In the genomic region with DNA sequence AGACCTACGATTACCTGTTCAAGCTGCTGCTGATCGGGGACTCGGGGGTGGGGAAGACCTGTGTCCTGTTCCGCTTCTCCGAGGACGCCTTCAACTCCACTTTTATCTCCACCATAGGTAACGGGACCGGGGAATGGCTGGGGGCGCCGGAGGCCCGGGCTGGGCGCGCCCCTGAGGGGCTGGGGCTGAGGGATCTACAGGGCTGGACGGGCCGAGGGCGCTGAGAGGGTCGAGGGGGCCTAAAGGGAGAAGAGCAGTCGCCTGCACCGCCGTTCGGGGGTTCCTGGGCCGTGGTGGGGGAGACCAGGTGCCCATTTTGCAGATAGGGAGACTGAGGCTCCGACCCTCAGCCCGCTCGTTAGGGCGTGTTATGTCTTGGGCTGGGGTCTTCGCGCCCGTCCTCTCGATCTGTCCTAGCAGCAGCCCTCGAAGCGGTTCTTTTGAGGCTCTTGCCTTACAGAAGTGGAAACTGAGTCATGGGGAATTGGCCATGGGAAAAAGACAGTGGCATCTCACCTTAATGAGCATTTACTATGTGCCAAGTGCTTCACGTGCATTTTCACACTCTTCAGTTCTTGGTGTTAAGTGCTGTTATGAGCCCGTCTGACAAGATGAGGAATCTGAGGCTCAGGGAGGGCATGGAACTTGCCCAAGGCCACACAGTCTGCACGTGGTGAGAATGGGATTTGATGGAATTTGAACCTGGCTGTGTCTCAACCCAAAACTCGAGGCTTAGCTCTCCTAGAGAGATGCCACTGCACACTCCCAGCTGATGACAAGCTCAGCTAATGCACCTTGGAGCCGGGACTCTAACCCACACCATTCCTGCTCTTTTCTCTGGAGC, we compare ENCODE assay signal across 8 cellular contexts. TPM values are rescaled to one million over a fixed set of nuclear protein-coding genes. Genes with fewer than 3 reads are reported as not detected.
DNase-seq lines count a peak whose midpoint lies in the region; ATAC-seq and TF ChIP-seq lines count a peak whose summit lies in the region.

No MANE protein-coding gene starts in this region.

- no peaks in the 10 kb centered on the region for H3K9me3 Mint-ChIP-seq in naive B cell

- no peak for TF ChIP-seq CTCF in coronary artery (IDR thresholded peaks at IDR 0.05)

- H3K4me1 Mint-ChIP-seq in naive B cell, result peaks cover 28 to 51% (median 31%) of the 10 kb centered on the region in 3 donors

- H3K4me2 ChIP-seq in BLaER1 treated with 17β-estradiol and CSF1 and Interleukin-3, amounts not matched to agents 10 nM and 100 nM, result peak overlapping the region; percentile 88 to 100 (median 98)

- H3K27ac Mint-ChIP-seq in naive B cell, result peak overlapping the region; percentile 97 to 99 (median 98)

- H3K9ac ChIP-seq in BLaER1 treated with 17β-estradiol and CSF1 and Interleukin-3, amounts not matched to agents 10 nM and 100 nM, result peak overlapping the region; percentile 91 to 98 (median 95)

- H3K27me3 ChIP-seq in BLaER1 treated with 17β-estradiol and CSF1 and Interleukin-3, amounts not matched to agents 10 nM and 100 nM, result no peaks in the 10 kb centered on the region

- H3K27ac ChIP-seq in BLaER1 treated with 17β-estradiol and CSF1 and Interleukin-3, amounts not matched to agents 10 nM and 100 nM, result peak overlapping the region; percentile 83 to 97 (median 93)
- H3K27ac ChIP-seq in coronary artery, result peak overlapping the region; percentile 90 to 98

- ATAC-seq in naive B cell (ENCODE audit: low read depth in 2 of 2) (no peak), GM18519 (IDR thresholded peaks at IDR 0.05; ENCODE audit: low FRiP score, unreplicated experiment) (no peak)

- H4K20me1 ChIP-seq in BLaER1 treated with 17β-estradiol and CSF1 and Interleukin-3, amounts not matched to agents 10 nM and 100 nM, result peaks cover 0 to 44% (median 16%) of the 10 kb centered on the region in 11 experiments; a peak in 11 of 22 replicates

- H3K4me3 Mint-ChIP-seq in naive B cell, result peak overlapping the region; percentile 91 to 99 (median 98)

- H3K36me3 ChIP-seq in BLaER1 treated with 17β-estradiol and CSF1 and Interleukin-3, amounts not matched to agents 10 nM and 100 nM, result peaks cover 4 to 42% (median 31%) of the 10 kb centered on the region in 11 experiments; a peak in 19 of 22 replicates

- no peaks in the 10 kb centered on the region for H3K36me3 Mint-ChIP-seq in naive B cell

- H3K4me3 ChIP-seq in BLaER1 treated with 17β-estradiol and CSF1 and Interleukin-3, amounts not matched to agents 10 nM and 100 nM, result peak overlapping the region; percentile 89 to 100 (median 97)
- H3K4me3 ChIP-seq in Jurkat, Clone E6-1 (ENCODE audit: low read length), result peak overlapping the region; percentile 95
- H3K4me3 ChIP-seq in coronary artery, result peak overlapping the region; percentile 98

- H3K9me3 ChIP-seq in BLaER1 treated with 17β-estradiol and CSF1 and Interleukin-3, amounts not matched to agents 10 nM and 100 nM (replicated peaks in 1 of 11), result no peaks in the 10 kb centered on the region

- DNase-seq in Jurkat, Clone E6-1 (ENCODE audit: low read depth, low spot score), result no peak
- DNase-seq in coronary artery (ENCODE audit: low spot score) (no peak), naive B cell (no peak), DMS79 (lab: John Stamatoyannopoulos, UW) (no peak), NCI-H345 (lab: John Stamatoyannopoulos, UW) (no peak)
- DNase-seq in activated CD4-positive, alpha-beta T cell treated with anti-CD3 and anti-CD28 coated beads, Interleukin-2, amount 50 U/mL, for 48 hours, result no peak

- peaks cover 53 to 61% (median 55%) of the 10 kb centered on the region in 10 experiments for H3K4me1 ChIP-seq in BLaER1 treated with 17β-estradiol and CSF1 and Interleukin-3, amounts not matched to agents 10 nM and 100 nM

- no peaks in the 10 kb centered on the region for H3K27me3 Mint-ChIP-seq in naive B cell

RNA-seq across cellular contexts. Expression of gene RAB8A, which starts 0.4 kb away (rescaled TPM):
- polyA plus RNA-seq in Jurkat, Clone E6-1 (2012; ENCODE audit: insufficient read depth, insufficient read length), result 126 TPM
- 100 to 1,000 TPM in 5 of 6 donors, 10 to 100 TPM in 1; 98.8 to 134 (median 112) TPM for polyA plus RNA-seq in naive B cell (ENCODE audit: low read depth in 6 of 6)

RNA-seq across cellular contexts. Expression of gene HSH2D, which starts 31.4 kb away (rescaled TPM):
- polyA plus RNA-seq in Jurkat, Clone E6-1 (2012; ENCODE audit: insufficient read depth, insufficient read length), result 3.1 TPM
- polyA plus RNA-seq in naive B cell (ENCODE audit: low read depth in 6 of 6), result 10 to 100 TPM; 25.7 to 53.2 (median 40.1) TPM

RNA-seq across cellular contexts. Expression of gene TPM4, which starts 35.8 kb away (rescaled TPM):
- polyA plus RNA-seq in Jurkat, Clone E6-1 (2012; ENCODE audit: insufficient read depth, insufficient read length), result 623 TPM
- 10 to 100 TPM; 53.6 to 85.7 (median 76.7) TPM for polyA plus RNA-seq in naive B cell (ENCODE audit: low read depth in 6 of 6)
